In genomic region chrX:15737957-15738685, GRCh38 we compare ENCODE assay signal across 8 cellular contexts. TPM values are rescaled to one million over a fixed set of nuclear protein-coding genes. Genes with fewer than 3 reads are reported as not detected.
A peak's percentile ranks its signal among the peaks of the same experiment; 100 is the strongest.
DNase-seq lines count a peak whose midpoint lies in the region; ATAC-seq and TF ChIP-seq lines count a peak whose summit lies in the region.

TSS of gene CA5B (plus strand) at chrX:15738270. CDS start at chrX:15750024, 11,754 bp downstream.

- H3K9ac ChIP-seq in colonic mucosa (ENCODE audit: low read depth in 2 of 2, low read length in 2 of 2) = peak within 1 kb of the TSS; percentile 52 to 55

- TF ChIP-seq CTCF in GM13976 (IDR thresholded peaks at IDR 0.05; ENCODE audit: borderline replicate concordance, control extremely low read depth, extremely low read depth, insufficient read depth, missing control alignments) = no peak
- TF ChIP-seq CTCF in colonic mucosa (IDR thresholded peaks at IDR 0.05) = no peak

- no peaks in the 10 kb centered on the region for H3K27me3 ChIP-seq in colonic mucosa

- H3K36me3 ChIP-seq in colonic mucosa = no peaks in the 10 kb centered on the region

- DNase-seq in GM13976 (ENCODE audit: low spot score) (peak; percentile 92), NCI-H187 treated with DMSO at 0.1 percent for 48 hours (lab: John Stamatoyannopoulos, UW) (peak; percentile 78), colonic mucosa (peak; percentile 100), kidney tubule cell (ENCODE audit: low spot score) (peak; percentile 95), SW 1271 (lab: John Stamatoyannopoulos, UW) (no peak)
- DNase-seq in activated CD4-positive, alpha-beta T cell treated with anti-CD3 and anti-CD28 coated beads for 4 hours = peak; percentile 93 to 100
- DNase-seq in stimulated activated CD4-positive, alpha-beta T cell treated with anti-CD3 and anti-CD28 coated beads, Interleukin-2, amount 100 ng/mL, for 24 hours = peak; percentile 92 to 95

- H3K9me3 ChIP-seq in colonic mucosa = no peaks in the 10 kb centered on the region

- ATAC-seq in HG02763 (IDR thresholded peaks at IDR 0.05; ENCODE audit: unreplicated experiment) = peak; percentile 93

- in situ Hi-C loops in GM13976 (cut with MboI; ENCODE audit: low sequenced_read_pairs, unreplicated experiment) = no loop called here

- no peaks in the 10 kb centered on the region for H3K4me1 ChIP-seq in colonic mucosa

- peak within 1 kb of the TSS; percentile 46 for H3K4me3 ChIP-seq in colonic mucosa

- intact Hi-C loops in colonic mucosa (cut with DNase I) = no loop called here

- no peak within 1 kb of the TSS for H3K27ac ChIP-seq in colonic mucosa

RNA-seq across cellular contexts. Expression of gene CA5B, which starts in this region (rescaled TPM):
- total RNA-seq in colonic mucosa = 1 to 10 TPM; 5.2 to 5.7 TPM

Comparison
In these comparisons a context has a peak if more than half of its experiments do, and no peak if none do; other contexts are left out.
1. DNase-seq: peak in GM13976 (single experiment), NCI-H187 treated with DMSO at 0.1 percent for 48 hours (single experiment), activated CD4-positive, alpha-beta T cell treated with anti-CD3 and anti-CD28 coated beads for 4 hours (2 of 2), colonic mucosa (single experiment), kidney tubule cell (single experiment) and stimulated activated CD4-positive, alpha-beta T cell treated with anti-CD3 and anti-CD28 coated beads, Interleukin-2, amount 100 ng/mL, for 24 hours (2 of 2); none in SW 1271 (0 of 2).